Comparison of ENCODE assay signal across 1 cellular context in genomic region chr3:150840733-150841515, GRCh38.
TF ChIP-seq lines count a peak whose summit lies in the region.

No MANE protein-coding gene starts in this region.

TF ChIP-seq in HepG2, 621 proteins besides CTCF, POLR2A, EP300 and RAD21 (continued from another document):
- TF ChIP-seq TRAFD1 (CRISPR knock-in tag; IDR thresholded peaks at IDR 0.05; ENCODE audit: borderline replicate concordance) (no peak), ZNF615 (CRISPR knock-in tag; IDR thresholded peaks at IDR 0.05; ENCODE audit: borderline replicate concordance) (no peak), ZNF792 (CRISPR knock-in tag; IDR thresholded peaks at IDR 0.05) (no peak), MAFK (conservative IDR thresholded peaks at IDR 0.05 in 1 of 2, IDR thresholded peaks at IDR 0.05 in 1 of 2; ENCODE audit: low read length in 2 of 2) (no peak), SNRNP70 (IDR thresholded peaks at IDR 0.05; ENCODE audit: low read depth, low read length) (no peak), ATF5 (CRISPR knock-in tag; IDR thresholded peaks at IDR 0.05; ENCODE audit: low read depth) (no peak), DNMT3B (CRISPR knock-in tag; conservative IDR thresholded peaks at IDR 0.05) (no peak)
TF ChIP-seq in HepG2: peak in this region for 3.
